Comparison of ENCODE assay signal across 1 cellular context in genomic region chr6:42745638-42746451, GRCh38.
TF ChIP-seq lines count a peak whose summit lies in the region.

A gene with protein sequence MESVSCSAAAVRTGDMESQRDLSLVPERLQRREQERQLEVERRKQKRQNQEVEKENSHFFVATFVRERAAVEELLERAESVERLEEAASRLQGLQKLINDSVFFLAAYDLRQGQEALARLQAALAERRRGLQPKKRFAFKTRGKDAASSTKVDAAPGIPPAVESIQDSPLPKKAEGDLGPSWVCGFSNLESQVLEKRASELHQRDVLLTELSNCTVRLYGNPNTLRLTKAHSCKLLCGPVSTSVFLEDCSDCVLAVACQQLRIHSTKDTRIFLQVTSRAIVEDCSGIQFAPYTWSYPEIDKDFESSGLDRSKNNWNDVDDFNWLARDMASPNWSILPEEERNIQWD (minus strand): TSS chr6:42746103. CDS start chr6:42746073, 30 bp downstream.

TF ChIP-seq in HEK293, 187 proteins besides CTCF, POLR2A, EP300 and RAD21 (continued from another document):
- TF ChIP-seq, protein P1, sequence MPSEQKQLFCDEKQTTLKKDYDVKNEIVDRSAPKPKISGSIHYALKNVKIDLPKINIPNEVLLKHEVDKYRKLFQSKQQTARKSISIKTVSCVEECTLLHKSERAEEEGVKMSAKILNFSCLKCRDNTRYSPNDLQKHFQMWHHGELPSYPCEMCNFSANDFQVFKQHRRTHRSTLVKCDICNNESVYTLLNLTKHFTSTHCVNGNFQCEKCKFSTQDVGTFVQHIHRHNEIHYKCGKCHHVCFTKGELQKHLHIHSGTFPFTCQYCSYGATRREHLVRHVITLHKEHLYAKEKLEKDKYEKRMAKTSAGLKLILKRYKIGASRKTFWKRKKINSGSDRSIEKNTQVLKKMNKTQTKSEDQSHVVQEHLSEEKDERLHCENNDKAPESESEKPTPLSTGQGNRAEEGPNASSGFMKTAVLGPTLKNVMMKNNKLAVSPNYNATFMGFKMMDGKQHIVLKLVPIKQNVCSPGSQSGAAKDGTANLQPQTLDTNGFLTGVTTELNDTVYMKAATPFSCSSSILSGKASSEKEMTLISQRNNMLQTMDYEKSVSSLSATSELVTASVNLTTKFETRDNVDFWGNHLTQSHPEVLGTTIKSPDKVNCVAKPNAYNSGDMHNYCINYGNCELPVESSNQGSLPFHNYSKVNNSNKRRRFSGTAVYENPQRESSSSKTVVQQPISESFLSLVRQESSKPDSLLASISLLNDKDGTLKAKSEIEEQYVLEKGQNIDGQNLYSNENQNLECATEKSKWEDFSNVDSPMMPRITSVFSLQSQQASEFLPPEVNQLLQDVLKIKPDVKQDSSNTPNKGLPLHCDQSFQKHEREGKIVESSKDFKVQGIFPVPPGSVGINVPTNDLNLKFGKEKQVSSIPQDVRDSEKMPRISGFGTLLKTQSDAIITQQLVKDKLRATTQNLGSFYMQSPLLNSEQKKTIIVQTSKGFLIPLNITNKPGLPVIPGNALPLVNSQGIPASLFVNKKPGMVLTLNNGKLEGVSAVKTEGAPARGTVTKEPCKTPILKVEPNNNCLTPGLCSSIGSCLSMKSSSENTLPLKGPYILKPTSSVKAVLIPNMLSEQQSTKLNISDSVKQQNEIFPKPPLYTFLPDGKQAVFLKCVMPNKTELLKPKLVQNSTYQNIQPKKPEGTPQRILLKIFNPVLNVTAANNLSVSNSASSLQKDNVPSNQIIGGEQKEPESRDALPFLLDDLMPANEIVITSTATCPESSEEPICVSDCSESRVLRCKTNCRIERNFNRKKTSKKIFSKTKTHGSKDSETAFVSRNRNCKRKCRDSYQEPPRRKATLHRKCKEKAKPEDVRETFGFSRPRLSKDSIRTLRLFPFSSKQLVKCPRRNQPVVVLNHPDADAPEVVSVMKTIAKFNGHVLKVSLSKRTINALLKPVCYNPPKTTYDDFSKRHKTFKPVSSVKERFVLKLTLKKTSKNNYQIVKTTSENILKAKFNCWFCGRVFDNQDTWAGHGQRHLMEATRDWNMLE (tag by site-specific recombination; conservative IDR thresholded peaks at IDR 0.05; ENCODE audit: low read depth): no peak
- TF ChIP-seq, protein P2, sequence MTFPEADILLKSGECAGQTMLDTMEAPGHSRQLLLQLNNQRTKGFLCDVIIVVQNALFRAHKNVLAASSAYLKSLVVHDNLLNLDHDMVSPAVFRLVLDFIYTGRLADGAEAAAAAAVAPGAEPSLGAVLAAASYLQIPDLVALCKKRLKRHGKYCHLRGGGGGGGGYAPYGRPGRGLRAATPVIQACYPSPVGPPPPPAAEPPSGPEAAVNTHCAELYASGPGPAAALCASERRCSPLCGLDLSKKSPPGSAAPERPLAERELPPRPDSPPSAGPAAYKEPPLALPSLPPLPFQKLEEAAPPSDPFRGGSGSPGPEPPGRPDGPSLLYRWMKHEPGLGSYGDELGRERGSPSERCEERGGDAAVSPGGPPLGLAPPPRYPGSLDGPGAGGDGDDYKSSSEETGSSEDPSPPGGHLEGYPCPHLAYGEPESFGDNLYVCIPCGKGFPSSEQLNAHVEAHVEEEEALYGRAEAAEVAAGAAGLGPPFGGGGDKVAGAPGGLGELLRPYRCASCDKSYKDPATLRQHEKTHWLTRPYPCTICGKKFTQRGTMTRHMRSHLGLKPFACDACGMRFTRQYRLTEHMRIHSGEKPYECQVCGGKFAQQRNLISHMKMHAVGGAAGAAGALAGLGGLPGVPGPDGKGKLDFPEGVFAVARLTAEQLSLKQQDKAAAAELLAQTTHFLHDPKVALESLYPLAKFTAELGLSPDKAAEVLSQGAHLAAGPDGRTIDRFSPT (tag by site-specific recombination; IDR thresholded peaks at IDR 0.05): no peak
- TF ChIP-seq WT1 (tag by site-specific recombination; IDR thresholded peaks at IDR 0.05) (no peak), ZNF335 (tag by site-specific recombination; conservative IDR thresholded peaks at IDR 0.05) (peak; percentile 73), ZNF426 (tag by site-specific recombination; IDR thresholded peaks at IDR 0.05) (no peak), ZNF223 (tag by site-specific recombination; IDR thresholded peaks at IDR 0.05) (no peak), GLIS1 (tag by site-specific recombination; IDR thresholded peaks at IDR 0.05) (no peak)
- TF ChIP-seq, protein P3, sequence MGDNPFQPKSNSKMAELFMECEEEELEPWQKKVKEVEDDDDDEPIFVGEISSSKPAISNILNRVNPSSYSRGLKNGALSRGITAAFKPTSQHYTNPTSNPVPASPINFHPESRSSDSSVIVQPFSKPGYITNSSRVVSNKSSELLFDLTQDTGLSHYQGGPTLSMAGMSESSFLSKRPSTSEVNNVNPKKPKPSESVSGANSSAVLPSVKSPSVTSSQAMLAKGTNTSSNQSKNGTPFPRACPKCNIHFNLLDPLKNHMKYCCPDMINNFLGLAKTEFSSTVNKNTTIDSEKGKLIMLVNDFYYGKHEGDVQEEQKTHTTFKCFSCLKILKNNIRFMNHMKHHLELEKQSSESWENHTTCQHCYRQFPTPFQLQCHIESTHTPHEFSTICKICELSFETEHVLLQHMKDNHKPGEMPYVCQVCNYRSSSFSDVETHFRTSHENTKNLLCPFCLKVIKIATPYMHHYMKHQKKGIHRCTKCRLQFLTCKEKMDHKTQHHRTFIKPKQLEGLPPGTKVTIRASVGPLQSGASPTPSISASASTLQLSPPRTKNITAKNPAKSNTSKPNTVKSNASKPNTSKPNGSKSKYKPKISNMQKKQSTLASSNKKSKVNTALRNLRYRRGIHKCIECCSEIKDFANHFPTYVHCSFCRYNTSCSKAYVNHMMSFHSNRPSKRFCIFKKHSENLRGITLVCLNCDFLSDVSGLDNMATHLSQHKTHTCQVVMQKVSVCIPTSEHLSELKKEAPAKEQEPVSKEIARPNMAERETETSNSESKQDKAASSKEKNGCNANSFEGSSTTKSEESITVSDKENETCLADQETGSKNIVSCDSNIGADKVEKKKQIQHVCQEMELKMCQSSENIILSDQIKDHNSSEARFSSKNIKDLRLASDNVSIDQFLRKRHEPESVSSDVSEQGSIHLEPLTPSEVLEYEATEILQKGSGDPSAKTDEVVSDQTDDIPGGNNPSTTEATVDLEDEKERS (tag by site-specific recombination; IDR thresholded peaks at IDR 0.05): peak; percentile 18; the same call in 1 of the 2 replicates
